In the genomic region with DNA sequence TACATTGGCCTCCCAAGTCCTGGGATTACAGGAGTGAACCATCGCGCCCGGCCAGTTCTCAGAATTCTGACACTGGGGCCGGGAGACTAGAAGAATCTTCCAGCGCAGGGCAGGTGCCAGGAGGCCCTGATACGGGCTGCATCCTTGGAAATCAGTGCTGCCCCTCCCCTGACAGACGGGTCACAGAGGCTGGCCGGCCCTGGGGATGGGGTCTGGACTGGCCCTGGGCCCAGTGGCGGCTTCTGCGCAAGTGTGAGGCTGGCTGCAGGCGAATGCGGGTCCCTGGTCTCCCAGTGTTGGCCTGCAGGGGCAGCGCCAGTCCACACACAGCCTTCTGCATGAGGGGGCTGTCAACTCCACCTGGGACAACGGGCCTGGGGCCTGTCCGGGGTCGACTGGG, we compare ENCODE assay signal across 8 cellular contexts. TPM values are rescaled to one million over a fixed set of nuclear protein-coding genes. Genes with fewer than 3 reads are reported as not detected.
A peak's percentile ranks its signal among the peaks of the same experiment; 100 is the strongest.
DNase-seq lines count a peak whose midpoint lies in the region; ATAC-seq and TF ChIP-seq lines count a peak whose summit lies in the region.

No MANE protein-coding gene starts in this region.

- H3K4me2 ChIP-seq in mesendoderm (ENCODE audit: low read length), result no peak overlapping the region

- H3K79me2 ChIP-seq in mesendoderm (ENCODE audit: control insufficient read depth, insufficient read depth, low read length), result no peaks in the 10 kb centered on the region

- H3K4ac ChIP-seq in mesendoderm (ENCODE audit: low read depth, low read length), result no peak overlapping the region

- H2BK5ac ChIP-seq in mesendoderm (ENCODE audit: low read length), result no peak overlapping the region

- no CpG with 5 or more reads among the region's 16 CpGs for WGBS in mesendoderm (ENCODE audit: extremely low coverage, insufficient coverage, low lambda C conversion rate)

- no peaks in the 10 kb centered on the region for H3K9me3 ChIP-seq in uterus

- intact Hi-C loops in left cardiac atrium (cut with DNase I), result loop anchor here in 1 of 2 donors (5.0 kb wide), 2 partner anchors 106 to 164 kb away; partner anchors contain the start of gene RNF130
- intact Hi-C loops in left ventricle myocardium superior (cut with micrococcal nuclease), result no loop called here
- intact Hi-C loops in uterus (cut with DNase I; ENCODE audit: low total_unique reads), result no loop called here

- H3K56ac ChIP-seq in mesendoderm (ENCODE audit: low read length), result no peak overlapping the region

- H3K18ac ChIP-seq in mesendoderm (ENCODE audit: low read length), result no peak overlapping the region

- H4K5ac ChIP-seq in mesendoderm (ENCODE audit: low read length), result no peak overlapping the region

- no peaks in the 10 kb centered on the region for H3K27me3 ChIP-seq in mesendoderm (ENCODE audit: insufficient read depth, low read length, poor library complexity)
- no peaks in the 10 kb centered on the region for H3K27me3 ChIP-seq in uterus

- in situ Hi-C loops in astrocyte of the spinal cord (cut with HindIII; ENCODE audit: low sequenced_read_pairs), result no loop called here

- DNase-seq in left cardiac atrium, result peak; percentile 31
- DNase-seq in left ventricle myocardium superior, result no peak
- DNase-seq in astrocyte of the spinal cord (ENCODE audit: low read depth, low spot score), result no peak
- peak; percentile 69 for DNase-seq in mesendoderm
- no peak for DNase-seq in uterus
- no peak for DNase-seq in glomerular visceral epithelial cell (ENCODE audit: extremely low spot score)
- DNase-seq in DMS153 treated with DMSO at 0.1 percent for 48 hours (lab: John Stamatoyannopoulos, UW; ENCODE audit: unreplicated experiment), result no peak

- no peak overlapping the region for H3K23ac ChIP-seq in mesendoderm (ENCODE audit: low read length)

- ATAC-seq in left cardiac atrium (peak; percentile 2 to 10), left ventricle myocardium superior (no peak), GM18511 (IDR thresholded peaks at IDR 0.05; ENCODE audit: unreplicated experiment) (no peak)

- no peak overlapping the region for H3K4me3 ChIP-seq in astrocyte of the spinal cord (ENCODE audit: low read depth, low read length)
- no peak overlapping the region for H3K4me3 ChIP-seq in mesendoderm (ENCODE audit: low read length)
- H3K4me3 ChIP-seq in uterus, result no peak overlapping the region

- no peak for TF ChIP-seq POLR2A in uterus (IDR thresholded peaks at IDR 0.05)

- H3K79me1 ChIP-seq in mesendoderm (ENCODE audit: low read length), result peaks cover 5% of the 10 kb centered on the region

- no peak overlapping the region for H2BK120ac ChIP-seq in mesendoderm (ENCODE audit: low read depth, low read length)

- no peak overlapping the region for H2BK15ac ChIP-seq in mesendoderm (replicated peaks; ENCODE audit: low read depth)

- no peak overlapping the region for H3K9ac ChIP-seq in mesendoderm (ENCODE audit: low read length)

- H3K36me3 ChIP-seq in mesendoderm (ENCODE audit: control insufficient read depth, insufficient read depth, low read length) (no peaks in the 10 kb centered on the region), uterus (no peaks in the 10 kb centered on the region)

- TF ChIP-seq CTCF in astrocyte of the spinal cord (IDR thresholded peaks at IDR 0.05; ENCODE audit: low read depth, low read length), result peak; percentile 26
- no peak for TF ChIP-seq CTCF in uterus (IDR thresholded peaks at IDR 0.05)

- no peak overlapping the region for H2AK5ac ChIP-seq in mesendoderm (ENCODE audit: low read length)

- H4K8ac ChIP-seq in mesendoderm (ENCODE audit: low read depth, low read length), result no peak overlapping the region

- H3K27ac ChIP-seq in mesendoderm (ENCODE audit: low read depth, low read length) (no peak overlapping the region), uterus (peak overlapping the region; percentile 77 to 82)

- H3K4me1 ChIP-seq in mesendoderm (ENCODE audit: control insufficient read depth, low read depth, low read length), result no peaks in the 10 kb centered on the region
- H3K4me1 ChIP-seq in uterus, result peaks cover 0 to 8% of the 10 kb centered on the region in 2 donors

RNA-seq across cellular contexts. Expression of gene TBC1D9B, which starts 0.8 kb away (rescaled TPM):
- total RNA-seq in left cardiac atrium, result 10 to 100 TPM; 43.5 to 53.5 TPM
- total RNA-seq in left ventricle myocardium superior, result 37.1 TPM
- 24.2 TPM for polyA plus RNA-seq in mesendoderm (2013, experiment 1 of 2)
- 24.9 TPM for polyA plus RNA-seq in mesendoderm (2013, experiment 2 of 2)
- total RNA-seq in uterus, result 1,000 to 10,000 TPM in 1 of 4 donors, 100 to 1,000 TPM in 1, 10 to 100 TPM in 2; 58.8 to 2,513 (median 108) TPM

RNA-seq across cellular contexts. Expression of gene MRNIP, which starts 49.9 kb away (rescaled TPM):
- total RNA-seq in left cardiac atrium (10 to 100 TPM; 11.1 to 12.7 TPM), left ventricle myocardium superior (14.8 TPM), uterus (100 to 1,000 TPM in 1 of 4 donors, 10 to 100 TPM in 3; 16.8 to 138 (median 61.6) TPM)
- polyA plus RNA-seq in mesendoderm (2013, experiment 1 of 2), result 9.5 TPM
- polyA plus RNA-seq in mesendoderm (2013, experiment 2 of 2), result 9.3 TPM

Comparison
In these comparisons a context has a peak if more than half of its experiments do, and no peak if none do; other contexts are left out.
1. ATAC-seq: peak in left cardiac atrium (2 of 2); none in left ventricle myocardium superior (single experiment) and GM18511 (single experiment).
2. DNase-seq: peak in left cardiac atrium (single experiment) and mesendoderm (single experiment); none in left ventricle myocardium superior (single experiment), astrocyte of the spinal cord (single experiment), uterus (0 of 2), glomerular visceral epithelial cell (single experiment) and DMS153 treated with DMSO at 0.1 percent for 48 hours (single experiment).